Comparison of ENCODE assay signal across 1 cellular context in genomic region chr7:101169838-101170531, GRCh38.
A peak's percentile ranks its signal among the peaks of the same experiment; 100 is the strongest.
TF ChIP-seq lines count a peak whose summit lies in the region.

No MANE protein-coding gene starts in this region.

TF ChIP-seq in K562, 482 proteins besides CTCF, POLR2A, EP300 and RAD21 (continued from another document and continues in another):
- TF ChIP-seq AFF4 (CRISPR knock-in tag; IDR thresholded peaks at IDR 0.05), result no peak
- TF ChIP-seq CGGBP1 (CRISPR knock-in tag; IDR thresholded peaks at IDR 0.05), result no peak
- TF ChIP-seq CHD2 (IDR thresholded peaks at IDR 0.05; ENCODE audit: low read depth, low read length), result no peak
- no peak for TF ChIP-seq NEUROD1 (IDR thresholded peaks at IDR 0.05; ENCODE audit: borderline replicate concordance, low read depth, low read length, partially characterized antibody)
- TF ChIP-seq HNRNPUL1 (IDR thresholded peaks at IDR 0.05; ENCODE audit: low read length), result no peak
- no peak for TF ChIP-seq XRCC4 (IDR thresholded peaks at IDR 0.05; ENCODE audit: extremely low read depth, insufficient read depth, insufficient read length)
- no peak for TF ChIP-seq ZNF224 (CRISPR knock-in tag; IDR thresholded peaks at IDR 0.05)
- no peak for TF ChIP-seq ZNF398 (CRISPR knock-in tag; IDR thresholded peaks at IDR 0.05)
- TF ChIP-seq TCFL5 (CRISPR knock-in tag; conservative IDR thresholded peaks at IDR 0.05), result no peak
- no peak for TF ChIP-seq ZFP91 (CRISPR knock-in tag; IDR thresholded peaks at IDR 0.05)
- TF ChIP-seq CTBP1 (IDR thresholded peaks at IDR 0.05; ENCODE audit: borderline replicate concordance), result peak; percentile 67; the same call in 1 of the 2 replicates
- no peak; the same call in 1 of the 2 replicates for TF ChIP-seq ETV5 (CRISPR knock-in tag; IDR thresholded peaks at IDR 0.05; ENCODE audit: low read depth)
- TF ChIP-seq LARP7 (IDR thresholded peaks at IDR 0.05), result no peak
- TF ChIP-seq HBP1 (CRISPR knock-in tag; IDR thresholded peaks at IDR 0.05), result no peak
- TF ChIP-seq VEZF1 (CRISPR knock-in tag; IDR thresholded peaks at IDR 0.05), result 0 out of 2 replicates have a peak, but pooled peaks have one; percentile 4
- TF ChIP-seq ZNF445 (CRISPR knock-in tag; IDR thresholded peaks at IDR 0.05; ENCODE audit: low read depth), result no peak
- no peak for TF ChIP-seq MTF1 (CRISPR knock-in tag; IDR thresholded peaks at IDR 0.05; ENCODE audit: borderline replicate concordance)
- no peak for TF ChIP-seq SP2 (IDR thresholded peaks at IDR 0.05; ENCODE audit: extremely low read depth, low read depth, low read length, poor library complexity, severe bottlenecking)
- TF ChIP-seq E2F5 (CRISPR knock-in tag; IDR thresholded peaks at IDR 0.05), result no peak
- no peak for TF ChIP-seq TFE3 (CRISPR knock-in tag; IDR thresholded peaks at IDR 0.05)
- TF ChIP-seq RFX5 (IDR thresholded peaks at IDR 0.05; ENCODE audit: low read depth, low read length), result no peak
- no peak for TF ChIP-seq MITF (IDR thresholded peaks at IDR 0.05)
- no peak for TF ChIP-seq ZBTB49 (CRISPR knock-in tag; IDR thresholded peaks at IDR 0.05; ENCODE audit: borderline replicate concordance)
- 0 out of 4 replicates have a peak, but pooled peaks of 1 of the 2 experiments have one; percentile 17 for TF ChIP-seq TEAD1 (CRISPR knock-in tag; IDR thresholded peaks at IDR 0.05)
- TF ChIP-seq L3MBTL2 (IDR thresholded peaks at IDR 0.05), result peak; percentile 43; the same call in 1 of the 2 replicates
- TF ChIP-seq PCBP1 (IDR thresholded peaks at IDR 0.05; ENCODE audit: low read depth, low read length, poor library complexity, severe bottlenecking), result no peak
- no peak for TF ChIP-seq ADNP (tag; IDR thresholded peaks at IDR 0.05)
- no peak for TF ChIP-seq YY1 (IDR thresholded peaks at IDR 0.05; ENCODE audit: borderline replicate concordance in 1 of 3, control insufficient read depth in 1 of 3, extremely low read depth in 1 of 3, insufficient read depth in 3 of 3, insufficient read length in 1 of 3, insufficient replicate concordance in 2 of 3, low read depth in 1 of 3, low read length in 2 of 3)
- no peak for TF ChIP-seq ARNT (IDR thresholded peaks at IDR 0.05)
- no peak for TF ChIP-seq U2AF2 (optimal IDR thresholded peaks at IDR 0.05; ENCODE audit: low read depth, low read length)
- TF ChIP-seq MEIS2 (IDR thresholded peaks at IDR 0.05; ENCODE audit: partially characterized antibody), result no peak
- 0 out of 4 replicates have a peak, but pooled peaks of 1 of the 2 experiments have one; percentile 23 for TF ChIP-seq HDAC1 (IDR thresholded peaks at IDR 0.05)
- no peak for TF ChIP-seq ZNF586 (CRISPR knock-in tag; conservative IDR thresholded peaks at IDR 0.05)
- TF ChIP-seq ARID3A (IDR thresholded peaks at IDR 0.05; ENCODE audit: borderline replicate concordance, low read depth, low read length), result no peak
